ENCODE assay signal across 1 cellular context in the genomic region with DNA sequence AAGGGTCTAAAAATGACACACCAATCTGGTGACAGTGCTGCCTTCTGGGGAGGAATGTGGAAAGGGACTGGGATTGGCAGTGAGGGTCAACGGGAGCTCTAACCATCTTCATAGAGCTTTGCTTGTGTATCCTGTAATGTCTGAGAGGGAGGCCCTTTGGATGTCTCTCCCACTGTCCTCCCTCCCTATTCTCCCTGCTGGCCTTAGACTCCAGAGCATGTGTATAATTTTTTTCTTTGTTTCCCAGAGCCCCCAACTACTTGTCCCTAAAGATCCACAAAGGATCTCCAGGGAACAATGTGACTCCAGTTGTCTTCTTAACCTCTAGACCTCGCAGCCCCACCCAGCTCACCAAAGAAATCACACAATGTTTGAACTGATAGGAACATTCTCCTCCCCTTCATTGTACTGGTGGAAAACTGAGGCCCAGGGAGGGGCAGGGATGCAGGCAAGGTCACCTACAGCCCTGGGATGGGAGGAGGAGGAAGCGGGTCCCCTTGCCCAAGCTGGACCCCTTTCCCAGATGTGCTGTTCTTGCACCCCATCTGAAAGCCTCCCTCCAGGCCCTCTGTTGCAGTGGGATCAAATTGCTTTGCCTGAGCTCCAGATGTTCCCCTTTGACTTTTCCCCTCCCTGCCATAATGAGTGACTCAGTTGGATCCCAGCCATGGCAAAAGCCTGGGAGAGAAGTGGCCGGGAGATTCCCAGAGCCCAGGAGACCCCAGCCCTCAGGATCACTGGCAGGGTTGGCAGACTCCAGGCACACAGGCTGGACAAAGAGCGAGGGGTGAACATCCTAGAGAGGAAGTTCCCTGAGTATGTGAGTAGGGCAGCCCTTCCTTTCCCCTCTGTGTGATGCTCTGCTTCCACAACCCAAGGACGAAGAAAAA.
TF ChIP-seq lines count a peak whose summit lies in the region.

No MANE protein-coding gene starts in this region.

TF ChIP-seq in endothelial cell of umbilical vein, 7 proteins besides CTCF, POLR2A, EP300 and RAD21 (continued from another document):
- peak; percentile 50 for TF ChIP-seq JUN (IDR thresholded peaks at IDR 0.05; ENCODE audit: borderline replicate concordance, insufficient read depth, insufficient read length, low read depth)
- TF ChIP-seq POLR2AphosphoS5 (IDR thresholded peaks at IDR 0.05; ENCODE audit: insufficient read depth, low read depth, low read length), result peak; percentile 9
- no peak for TF ChIP-seq EZH2 (IDR thresholded peaks at IDR 0.05; ENCODE audit: borderline replicate concordance, low read depth, low read length, severe bottlenecking)
